In genomic region chr15:63041982-63042878, GRCh38 we compare ENCODE assay signal across 1 cellular context.
TF ChIP-seq lines count a peak whose summit lies in the region.

TSS of gene TPM1 (plus strand) at chr15:63042747. CDS start at chr15:63042830, 83 bp downstream.

TF ChIP-seq in HepG2, 621 proteins besides CTCF, POLR2A, EP300 and RAD21 (continued from another document and continues in another):
- TF ChIP-seq, protein P1, sequence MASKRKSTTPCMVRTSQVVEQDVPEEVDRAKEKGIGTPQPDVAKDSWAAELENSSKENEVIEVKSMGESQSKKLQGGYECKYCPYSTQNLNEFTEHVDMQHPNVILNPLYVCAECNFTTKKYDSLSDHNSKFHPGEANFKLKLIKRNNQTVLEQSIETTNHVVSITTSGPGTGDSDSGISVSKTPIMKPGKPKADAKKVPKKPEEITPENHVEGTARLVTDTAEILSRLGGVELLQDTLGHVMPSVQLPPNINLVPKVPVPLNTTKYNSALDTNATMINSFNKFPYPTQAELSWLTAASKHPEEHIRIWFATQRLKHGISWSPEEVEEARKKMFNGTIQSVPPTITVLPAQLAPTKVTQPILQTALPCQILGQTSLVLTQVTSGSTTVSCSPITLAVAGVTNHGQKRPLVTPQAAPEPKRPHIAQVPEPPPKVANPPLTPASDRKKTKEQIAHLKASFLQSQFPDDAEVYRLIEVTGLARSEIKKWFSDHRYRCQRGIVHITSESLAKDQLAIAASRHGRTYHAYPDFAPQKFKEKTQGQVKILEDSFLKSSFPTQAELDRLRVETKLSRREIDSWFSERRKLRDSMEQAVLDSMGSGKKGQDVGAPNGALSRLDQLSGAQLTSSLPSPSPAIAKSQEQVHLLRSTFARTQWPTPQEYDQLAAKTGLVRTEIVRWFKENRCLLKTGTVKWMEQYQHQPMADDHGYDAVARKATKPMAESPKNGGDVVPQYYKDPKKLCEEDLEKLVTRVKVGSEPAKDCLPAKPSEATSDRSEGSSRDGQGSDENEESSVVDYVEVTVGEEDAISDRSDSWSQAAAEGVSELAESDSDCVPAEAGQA (IDR thresholded peaks at IDR 0.05; ENCODE audit: low read depth) = no peak
- TF ChIP-seq, protein P1 (CRISPR knock-in tag; IDR thresholded peaks at IDR 0.05; ENCODE audit: borderline replicate concordance) = no peak
- TF ChIP-seq TOPORS (CRISPR knock-in tag; IDR thresholded peaks at IDR 0.05) = no peak
- TF ChIP-seq TCF12 (IDR thresholded peaks at IDR 0.05) = no peak
- TF ChIP-seq TCF12 (CRISPR knock-in tag; IDR thresholded peaks at IDR 0.05) = peak; percentile 47; the same call in 1 of the 2 replicates
- no peak for TF ChIP-seq RBM22 (optimal IDR thresholded peaks at IDR 0.05; ENCODE audit: low read length)
- peak; percentile 49 for TF ChIP-seq ASH2L (IDR thresholded peaks at IDR 0.05; ENCODE audit: insufficient read length, low read depth, low read length)
- peak; percentile 28; the same call in 1 of the 2 replicates for TF ChIP-seq ZNF704 (CRISPR knock-in tag; IDR thresholded peaks at IDR 0.05; ENCODE audit: borderline replicate concordance)
- TF ChIP-seq, protein P2, sequence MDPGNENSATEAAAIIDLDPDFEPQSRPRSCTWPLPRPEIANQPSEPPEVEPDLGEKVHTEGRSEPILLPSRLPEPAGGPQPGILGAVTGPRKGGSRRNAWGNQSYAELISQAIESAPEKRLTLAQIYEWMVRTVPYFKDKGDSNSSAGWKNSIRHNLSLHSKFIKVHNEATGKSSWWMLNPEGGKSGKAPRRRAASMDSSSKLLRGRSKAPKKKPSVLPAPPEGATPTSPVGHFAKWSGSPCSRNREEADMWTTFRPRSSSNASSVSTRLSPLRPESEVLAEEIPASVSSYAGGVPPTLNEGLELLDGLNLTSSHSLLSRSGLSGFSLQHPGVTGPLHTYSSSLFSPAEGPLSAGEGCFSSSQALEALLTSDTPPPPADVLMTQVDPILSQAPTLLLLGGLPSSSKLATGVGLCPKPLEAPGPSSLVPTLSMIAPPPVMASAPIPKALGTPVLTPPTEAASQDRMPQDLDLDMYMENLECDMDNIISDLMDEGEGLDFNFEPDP (CRISPR knock-in tag; conservative IDR thresholded peaks at IDR 0.05) = no peak
- TF ChIP-seq, protein P3, sequence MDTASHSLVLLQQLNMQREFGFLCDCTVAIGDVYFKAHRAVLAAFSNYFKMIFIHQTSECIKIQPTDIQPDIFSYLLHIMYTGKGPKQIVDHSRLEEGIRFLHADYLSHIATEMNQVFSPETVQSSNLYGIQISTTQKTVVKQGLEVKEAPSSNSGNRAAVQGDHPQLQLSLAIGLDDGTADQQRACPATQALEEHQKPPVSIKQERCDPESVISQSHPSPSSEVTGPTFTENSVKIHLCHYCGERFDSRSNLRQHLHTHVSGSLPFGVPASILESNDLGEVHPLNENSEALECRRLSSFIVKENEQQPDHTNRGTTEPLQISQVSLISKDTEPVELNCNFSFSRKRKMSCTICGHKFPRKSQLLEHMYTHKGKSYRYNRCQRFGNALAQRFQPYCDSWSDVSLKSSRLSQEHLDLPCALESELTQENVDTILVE (CRISPR knock-in tag; IDR thresholded peaks at IDR 0.05) = no peak
- TF ChIP-seq ZNF572 (CRISPR knock-in tag; IDR thresholded peaks at IDR 0.05) = peak; percentile 79; the same call in 1 of the 2 replicates
- TF ChIP-seq ZNF713 (CRISPR knock-in tag; IDR thresholded peaks at IDR 0.05) = no peak
- peak; percentile 20; the same call in 1 of the 2 replicates for TF ChIP-seq BATF2 (CRISPR knock-in tag; IDR thresholded peaks at IDR 0.05)
- 0 out of 2 replicates have a peak, but pooled peaks have one; percentile 7 for TF ChIP-seq THAP11 (CRISPR knock-in tag; IDR thresholded peaks at IDR 0.05)
- TF ChIP-seq, protein P4, sequence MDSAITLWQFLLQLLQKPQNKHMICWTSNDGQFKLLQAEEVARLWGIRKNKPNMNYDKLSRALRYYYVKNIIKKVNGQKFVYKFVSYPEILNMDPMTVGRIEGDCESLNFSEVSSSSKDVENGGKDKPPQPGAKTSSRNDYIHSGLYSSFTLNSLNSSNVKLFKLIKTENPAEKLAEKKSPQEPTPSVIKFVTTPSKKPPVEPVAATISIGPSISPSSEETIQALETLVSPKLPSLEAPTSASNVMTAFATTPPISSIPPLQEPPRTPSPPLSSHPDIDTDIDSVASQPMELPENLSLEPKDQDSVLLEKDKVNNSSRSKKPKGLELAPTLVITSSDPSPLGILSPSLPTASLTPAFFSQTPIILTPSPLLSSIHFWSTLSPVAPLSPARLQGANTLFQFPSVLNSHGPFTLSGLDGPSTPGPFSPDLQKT (CRISPR knock-in tag; IDR thresholded peaks at IDR 0.05; ENCODE audit: borderline replicate concordance) = no peak
- TF ChIP-seq KDM3A (CRISPR knock-in tag; IDR thresholded peaks at IDR 0.05; ENCODE audit: low read depth) = 0 out of 2 replicates have a peak, but pooled peaks have one; percentile 50
- no peak for TF ChIP-seq PPARG (CRISPR knock-in tag; conservative IDR thresholded peaks at IDR 0.05)
- TF ChIP-seq ZNF274 (CRISPR knock-in tag; IDR thresholded peaks at IDR 0.05) = 0 out of 2 replicates have a peak, but pooled peaks have one; percentile 31
- TF ChIP-seq ZNF17 (CRISPR knock-in tag; IDR thresholded peaks at IDR 0.05) = no peak
- TF ChIP-seq SRF (IDR thresholded peaks at IDR 0.05; ENCODE audit: low read depth, low read length) = peak; percentile 97
- TF ChIP-seq E2F2 (CRISPR knock-in tag; IDR thresholded peaks at IDR 0.05; ENCODE audit: borderline replicate concordance) = no peak
- no peak for TF ChIP-seq ZNF432 (CRISPR knock-in tag; IDR thresholded peaks at IDR 0.05; ENCODE audit: borderline replicate concordance)
- no peak for TF ChIP-seq ELF4 (CRISPR knock-in tag; IDR thresholded peaks at IDR 0.05; ENCODE audit: borderline replicate concordance)
- no peak for TF ChIP-seq CC2D1A (CRISPR knock-in tag; IDR thresholded peaks at IDR 0.05)
- no peak for TF ChIP-seq ZNF280D (CRISPR knock-in tag; IDR thresholded peaks at IDR 0.05)
- TF ChIP-seq ZNF800 (CRISPR knock-in tag; IDR thresholded peaks at IDR 0.05) = peak; percentile 100
- TF ChIP-seq ZFX (CRISPR knock-in tag; IDR thresholded peaks at IDR 0.05; ENCODE audit: low read depth) = peak; percentile 56
- TF ChIP-seq ZNF574 (CRISPR knock-in tag; IDR thresholded peaks at IDR 0.05) = peak; percentile 28; the same call in 1 of the 2 replicates
- TF ChIP-seq, protein P5, sequence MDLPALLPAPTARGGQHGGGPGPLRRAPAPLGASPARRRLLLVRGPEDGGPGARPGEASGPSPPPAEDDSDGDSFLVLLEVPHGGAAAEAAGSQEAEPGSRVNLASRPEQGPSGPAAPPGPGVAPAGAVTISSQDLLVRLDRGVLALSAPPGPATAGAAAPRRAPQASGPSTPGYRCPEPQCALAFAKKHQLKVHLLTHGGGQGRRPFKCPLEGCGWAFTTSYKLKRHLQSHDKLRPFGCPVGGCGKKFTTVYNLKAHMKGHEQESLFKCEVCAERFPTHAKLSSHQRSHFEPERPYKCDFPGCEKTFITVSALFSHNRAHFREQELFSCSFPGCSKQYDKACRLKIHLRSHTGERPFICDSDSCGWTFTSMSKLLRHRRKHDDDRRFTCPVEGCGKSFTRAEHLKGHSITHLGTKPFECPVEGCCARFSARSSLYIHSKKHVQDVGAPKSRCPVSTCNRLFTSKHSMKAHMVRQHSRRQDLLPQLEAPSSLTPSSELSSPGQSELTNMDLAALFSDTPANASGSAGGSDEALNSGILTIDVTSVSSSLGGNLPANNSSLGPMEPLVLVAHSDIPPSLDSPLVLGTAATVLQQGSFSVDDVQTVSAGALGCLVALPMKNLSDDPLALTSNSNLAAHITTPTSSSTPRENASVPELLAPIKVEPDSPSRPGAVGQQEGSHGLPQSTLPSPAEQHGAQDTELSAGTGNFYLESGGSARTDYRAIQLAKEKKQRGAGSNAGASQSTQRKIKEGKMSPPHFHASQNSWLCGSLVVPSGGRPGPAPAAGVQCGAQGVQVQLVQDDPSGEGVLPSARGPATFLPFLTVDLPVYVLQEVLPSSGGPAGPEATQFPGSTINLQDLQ (CRISPR knock-in tag; IDR thresholded peaks at IDR 0.05) = no peak
- no peak for TF ChIP-seq HOXD1 (CRISPR knock-in tag; IDR thresholded peaks at IDR 0.05)
